ENCODE assay signal across 13 cellular contexts in the genomic region with DNA sequence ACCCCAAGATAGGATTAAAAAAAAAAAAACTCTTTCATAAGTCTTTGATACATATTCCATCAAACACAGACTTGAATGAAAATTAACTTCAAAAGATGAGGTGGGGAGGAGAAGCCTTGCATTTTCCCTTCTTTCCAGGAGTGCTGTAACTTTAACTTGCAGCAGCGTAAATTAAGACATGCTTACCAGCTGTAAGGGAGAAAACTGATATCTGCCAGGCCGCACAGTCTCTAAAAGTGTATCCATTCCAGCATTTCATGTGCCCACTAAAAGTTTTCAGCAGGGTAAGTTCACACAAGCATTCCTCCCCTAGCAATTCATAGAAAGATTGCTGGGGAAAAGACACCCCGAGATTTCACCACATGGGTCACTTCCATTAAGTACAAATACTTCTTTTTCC. TPM values are rescaled to one million over a fixed set of nuclear protein-coding genes. Genes with fewer than 3 reads are reported as not detected.
DNase-seq lines count a peak whose midpoint lies in the region; TF ChIP-seq lines count a peak whose summit lies in the region.
"Had no signal": no experiment of that assay in that cellular context is flagged by ENCODE, and none has a peak within 500 bp of the region (broad histone marks: within the 10 kb centered on the region; RNA-seq: fewer than 3 reads in every experiment).

No MANE protein-coding gene starts in this region.

- CTCF ChIA-PET in mammary epithelial cell (lab: Charles Lee; ENCODE audit: low non-redundant PET), result no interaction called here

- H3K4me3 Mint-ChIP-seq in CD14-positive monocyte, result no peak overlapping the region
- H3K4me3 Mint-ChIP-seq: activated naive CD8-positive, alpha-beta T cell treated with anti-CD3 and anti-CD28 coated beads, Interleukin-2, amount 10 ng/mL, durations not matched to agents 7 days and 5 days had no signal

- H3K79me2 ChIP-seq in mammary epithelial cell (ENCODE audit: insufficient read depth, low read length), result peaks cover 94% of the 10 kb centered on the region

- H3K36me3 Mint-ChIP-seq in CD14-positive monocyte, result peaks cover 16 to 18% of the 10 kb centered on the region in 2 donors
- H3K36me3 Mint-ChIP-seq: activated naive CD8-positive, alpha-beta T cell treated with anti-CD3 and anti-CD28 coated beads, Interleukin-2, amount 10 ng/mL, durations not matched to agents 7 days and 5 days had no signal

- no peak overlapping the region for H3K4me3 ChIP-seq in HL-60 (replicated peaks; ENCODE audit: insufficient read depth, low read length)
- H3K4me3 ChIP-seq in mammary epithelial cell (replicated peaks in 1 of 3; ENCODE audit: insufficient read depth in 1 of 3, low read depth in 2 of 3, low read length in 3 of 3), result peak overlapping the region in 2 of 3 experiments; percentile 38 to 77
- H3K4me3 ChIP-seq in skeletal muscle tissue (ENCODE audit: low read length in 3 of 3), result peak overlapping the region in 1 of 3 donors; percentile 0
- H3K4me3 ChIP-seq: skin epidermis had no signal

- BruUV-seq in mammary epithelial cell (replicated peaks; lab: Mats Ljungman, UMichigan), result no TSS peak

- H4K20me1 ChIP-seq in mammary epithelial cell (ENCODE audit: insufficient read depth, low read length), result no peaks in the 10 kb centered on the region

- H3K27ac ChIP-seq in HL-60 (replicated peaks) (0 out of 2 replicates have a peak overlapping the region, but pooled peaks have one; percentile 7), mammary epithelial cell (ENCODE audit: insufficient read depth, low read depth, low read length) (peak overlapping the region; percentile 91), skeletal muscle tissue (ENCODE audit: low read depth, low read length) (peak overlapping the region; percentile 90)

- no peak for DNase-seq in HL-60 (ENCODE audit: low read depth in 1 of 2, low spot score in 1 of 2)
- no peak for DNase-seq in mammary epithelial cell
- DNase-seq in left kidney (ENCODE audit: low read depth, low spot score), result peak; percentile 66
- DNase-seq in stimulated activated CD4-positive, alpha-beta T cell treated with anti-CD3 and anti-CD28 coated beads, Interleukin-1b, Interleukin-23, amount 100 ng/mL, for 48 hours, result no peak
- DNase-seq in NK-92 treated with Interleukin-12 subunit alpha and Interleukin-12 subunit beta, amount 100 ng/mL, for 24 hours (lab: John Stamatoyannopoulos, UW), result no peak
- no peak for DNase-seq in NCI-H1105 (lab: John Stamatoyannopoulos, UW)
- no peak for DNase-seq in CD14-positive monocyte (ENCODE audit: low spot score)
- DNase-seq: activated CD4-positive, alpha-beta T cell treated with anti-CD3 and anti-CD28 coated beads for 4 hours; activated naive CD8-positive, alpha-beta T cell treated with anti-CD3 and anti-CD28 coated beads, Interleukin-2, amount 10 ng/mL, durations not matched to agents 7 days and 5 days; IMR-90; stimulated activated CD8-positive, alpha-beta memory T cell treated with anti-CD3 and anti-CD28 coated beads, Interleukin-4, amount 100 ng/mL, for 48 hours had no signal

- H2AFZ ChIP-seq in mammary epithelial cell (ENCODE audit: low read depth, low read length), result no peak overlapping the region

- H3K9me3 ChIP-seq in mammary epithelial cell (replicated peaks; ENCODE audit: insufficient read depth, low read length) (no peaks in the 10 kb centered on the region), skeletal muscle tissue (ENCODE audit: control insufficient read depth in 3 of 3, low read length in 3 of 3) (no peaks in the 10 kb centered on the region)

- peak overlapping the region; percentile 80 for H3K4me2 ChIP-seq in mammary epithelial cell (ENCODE audit: insufficient read depth, low read depth, low read length)

- 58% methylated on average over 3 of the region's 3 CpGs for WGBS in mammary epithelial cell (ENCODE audit: low coverage, missing lambda C conversion rate)

- H3K36me3 ChIP-seq in mammary epithelial cell (ENCODE audit: insufficient read depth, low read length) (peaks cover 3% of the 10 kb centered on the region), skeletal muscle tissue (ENCODE audit: control insufficient read depth in 3 of 3, insufficient read depth in 3 of 3, low read length in 3 of 3) (no peaks in the 10 kb centered on the region)

- dilution Hi-C loops in mammary epithelial cell (cut with HindIII; ENCODE audit: low sequenced_read_pairs), result no loop called here

- in situ Hi-C loops in mammary epithelial cell (cut with MboI; ENCODE audit: low sequenced_read_pairs in 2 of 2), result loop anchor here in 1 of 2 donors (25.0 kb wide), 1 partner anchor 482 kb away; no protein-coding TSS in a partner anchor

- H3K27me3 ChIP-seq in HL-60 (ENCODE audit: insufficient read depth, poor library complexity, severe bottlenecking) (no peaks in the 10 kb centered on the region), mammary epithelial cell (ENCODE audit: insufficient read depth, low read length) (no peaks in the 10 kb centered on the region), skeletal muscle tissue (ENCODE audit: control insufficient read depth in 3 of 3, insufficient read depth in 3 of 3, low read length in 3 of 3) (no peaks in the 10 kb centered on the region)

- no peaks in the 10 kb centered on the region for H3K9me3 Mint-ChIP-seq in CD14-positive monocyte
- H3K9me3 Mint-ChIP-seq: activated naive CD8-positive, alpha-beta T cell treated with anti-CD3 and anti-CD28 coated beads, Interleukin-2, amount 10 ng/mL, durations not matched to agents 7 days and 5 days had no signal

- no peak overlapping the region for H3K27ac Mint-ChIP-seq in CD14-positive monocyte
- H3K27ac Mint-ChIP-seq: activated naive CD8-positive, alpha-beta T cell treated with anti-CD3 and anti-CD28 coated beads, Interleukin-2, amount 10 ng/mL, durations not matched to agents 7 days and 5 days had no signal

- peaks cover 71% of the 10 kb centered on the region for H3K4me1 Mint-ChIP-seq in CD14-positive monocyte

- H3K4me1 ChIP-seq in mammary epithelial cell (ENCODE audit: insufficient read depth, low read length), result peaks cover 55% of the 10 kb centered on the region
- H3K4me1 ChIP-seq in skeletal muscle tissue (ENCODE audit: control insufficient read depth in 3 of 3, insufficient read depth in 3 of 3, low read length in 3 of 3), result peaks cover 52 to 61% (median 56%) of the 10 kb centered on the region in 3 donors

- TF ChIP-seq CTCF in HL-60 (IDR thresholded peaks at IDR 0.05; ENCODE audit: insufficient read depth, low read length), result no peak
- no peak for TF ChIP-seq CTCF in mammary epithelial cell (conservative IDR thresholded peaks at IDR 0.05 in 1 of 2, IDR thresholded peaks at IDR 0.05 in 1 of 2; ENCODE audit: extremely low read depth in 1 of 2, insufficient read depth in 1 of 2, low read depth in 1 of 2, low read length in 2 of 2)
- no peak for TF ChIP-seq CTCF in CD14-positive monocyte (IDR thresholded peaks at IDR 0.05)

- peak overlapping the region; percentile 85 for H3K9ac ChIP-seq in mammary epithelial cell (ENCODE audit: insufficient read depth, low read length)
- H3K9ac ChIP-seq in skeletal muscle tissue (ENCODE audit: low read depth in 1 of 3, low read length in 3 of 3), result peak overlapping the region in 2 of 3 donors; percentile 55 to 93

- intact Hi-C loops in mammary epithelial cell (cut with micrococcal nuclease) (no loop called here), CD14-positive monocyte (cut with micrococcal nuclease) (loop anchor here (5.0 to 10.0 kb wide), 3 partner anchors 93 to 2001 kb away; partner anchors contain the start of genes BCCIP (in 2 of the 2), UROS (in 2 of the 2) and BUB3 (in 1 of the 2))

- H3K27me3 Mint-ChIP-seq in CD14-positive monocyte (ENCODE audit: low read depth in 3 of 3), result peaks cover 0 to 1% (median 0%) of the 10 kb centered on the region in 3 donors

RNA-seq across cellular contexts. Expression of gene CTBP2, which starts 4.7 kb away (rescaled TPM):
- total RNA-seq in mammary epithelial cell (100 to 1,000 TPM; 111 to 126 TPM), skeletal muscle tissue (32.9 TPM)
- polyA plus RNA-seq in mammary epithelial cell (141 TPM), CD14-positive monocyte (10 to 100 TPM; 40.9 to 41.1 TPM)
- polyA minus RNA-seq in mammary epithelial cell, result 123 TPM

Comparison
In these comparisons a context has a peak if more than half of its experiments do, and no peak if none do; other contexts are left out.
1. H3K27ac ChIP-seq: peak in every context shown above with its lines; median percentile 91 in mammary epithelial cell; 90 in skeletal muscle tissue; 7 in HL-60.